Comparison of ENCODE assay signal across 14 cellular contexts in genomic region chr6:166497087-166497899, GRCh38.
DNase-seq lines count a peak whose midpoint lies in the region; ATAC-seq and TF ChIP-seq lines count a peak whose summit lies in the region.
"Had no signal": no experiment of that assay in that cellular context is flagged by ENCODE, and none has a peak within 500 bp of the region (broad histone marks: within the 10 kb centered on the region; RNA-seq: fewer than 3 reads in every experiment).

No MANE protein-coding gene starts in this region.

- H3K4me2 ChIP-seq in mesenchymal stem cell (ENCODE audit: low read length, poor library complexity, severe bottlenecking), result no peak overlapping the region
- H3K4me2 ChIP-seq: BLaER1 had no signal

- H3K4ac ChIP-seq in mesenchymal stem cell (ENCODE audit: low read depth in 1 of 2, low read length in 2 of 2), result no peak overlapping the region

- no peaks in the 10 kb centered on the region for H3K4me1 Mint-ChIP-seq in natural killer cell treated with Interleukin-12 subunit alpha and Interleukin-12 subunit beta and Interleukin-15 and Interleukin-18, amount 100 ng/mL, for 72 hours (ENCODE audit: low read depth in 2 of 2)

- no peaks in the 10 kb centered on the region for H3K27me3 Mint-ChIP-seq in natural killer cell treated with Interleukin-12 subunit alpha and Interleukin-12 subunit beta and Interleukin-15 and Interleukin-18, amount 100 ng/mL, for 72 hours

- TF ChIP-seq EP300 in sigmoid colon (IDR thresholded peaks at IDR 0.05), result no peak

- no peak overlapping the region for H2AFZ ChIP-seq in mesenchymal stem cell (ENCODE audit: low read depth, low read length)

- TF ChIP-seq CTCF in RWPE1 (conservative IDR thresholded peaks at IDR 0.05; ENCODE audit: low read depth) (no peak), sigmoid colon (IDR thresholded peaks at IDR 0.05) (no peak)

- H3K18ac ChIP-seq in mesenchymal stem cell (ENCODE audit: low read depth in 1 of 2, low read length in 2 of 2), result no peak overlapping the region

- no peak for TF ChIP-seq POLR2A in sigmoid colon (IDR thresholded peaks at IDR 0.05)

- H3K27ac Mint-ChIP-seq in natural killer cell treated with Interleukin-12 subunit alpha and Interleukin-12 subunit beta and Interleukin-15 and Interleukin-18, amount 100 ng/mL, for 72 hours, result no peak overlapping the region

- no peaks in the 10 kb centered on the region for H3K4me1 ChIP-seq in right cardiac atrium (ENCODE audit: control insufficient read depth, insufficient read depth, low read length)
- H3K4me1 ChIP-seq in mesenchymal stem cell (ENCODE audit: control insufficient read depth, insufficient read depth, low read depth, low read length), result no peaks in the 10 kb centered on the region
- H3K4me1 ChIP-seq in sigmoid colon, result no peaks in the 10 kb centered on the region

- POLR2A ChIA-PET in RWPE1 (lab: Yijun Ruan, JAX; ENCODE audit: low non-redundant PET), result no interaction called here

- CTCF ChIA-PET in RWPE1 (lab: Yijun Ruan, JAX), result no interaction called here

- H2AK5ac ChIP-seq in mesenchymal stem cell (ENCODE audit: low read length, severe bottlenecking), result no peak overlapping the region

- no peak overlapping the region for H3K14ac ChIP-seq in mesenchymal stem cell (ENCODE audit: low read length in 2 of 2)

- no peaks in the 10 kb centered on the region for H3K79me1 ChIP-seq in mesenchymal stem cell (replicated peaks; ENCODE audit: low read length, poor library complexity, severe bottlenecking)

- no peaks in the 10 kb centered on the region for H3K36me3 Mint-ChIP-seq in natural killer cell treated with Interleukin-12 subunit alpha and Interleukin-12 subunit beta and Interleukin-15 and Interleukin-18, amount 100 ng/mL, for 72 hours

- H3K9ac ChIP-seq in mesenchymal stem cell (ENCODE audit: low read length), result no peak overlapping the region
- H3K9ac ChIP-seq: BLaER1 had no signal

- H4K8ac ChIP-seq in mesenchymal stem cell (ENCODE audit: low read length), result no peak overlapping the region

- H3K27ac ChIP-seq in right cardiac atrium (ENCODE audit: low read length) (no peak overlapping the region), RWPE1 (peak overlapping the region; percentile 15), mesenchymal stem cell (ENCODE audit: low read length, poor library complexity, severe bottlenecking) (no peak overlapping the region), sigmoid colon (no peak overlapping the region), substantia nigra (ENCODE audit: low read depth, low read length, poor library complexity, severe bottlenecking) (no peak overlapping the region)
- H3K27ac ChIP-seq: 22Rv1, BLaER1 had no signal

- ATAC-seq in Right ventricle myocardium inferior, result no peak
- ATAC-seq in right cardiac atrium, result no peak
- ATAC-seq in natural killer cell treated with Interleukin-12 subunit alpha and Interleukin-12 subunit beta and Interleukin-15 and Interleukin-18, amount 100 ng/mL, for 72 hours, result no peak
- ATAC-seq: HCT116 had no signal

- H3K9me3 ChIP-seq in right cardiac atrium (ENCODE audit: control insufficient read depth, low read length) (no peaks in the 10 kb centered on the region), mesenchymal stem cell (ENCODE audit: control insufficient read depth, low read length) (no peaks in the 10 kb centered on the region), sigmoid colon (no peaks in the 10 kb centered on the region)

- 92% methylated on average over 32 of the region's 32 CpGs for WGBS in right cardiac atrium
- WGBS in mesenchymal stem cell, result 88% methylated on average over 32 of the region's 32 CpGs
- 94 to 95% methylated on average over 32 of the region's 32 CpGs for WGBS in sigmoid colon, 2 donors

- H3K36me3 ChIP-seq in mesenchymal stem cell (ENCODE audit: control insufficient read depth in 1 of 2, insufficient read depth in 2 of 2, low read depth in 1 of 2, low read length in 2 of 2) (peaks cover 9 to 18% of the 10 kb centered on the region in 2 experiments), sigmoid colon (peaks cover 0 to 65% (median 8%) of the 10 kb centered on the region in 4 donors)

- H3K4me3 Mint-ChIP-seq in natural killer cell treated with Interleukin-12 subunit alpha and Interleukin-12 subunit beta and Interleukin-15 and Interleukin-18, amount 100 ng/mL, for 72 hours, result no peak overlapping the region
- H3K4me3 Mint-ChIP-seq: CD8-positive, alpha-beta memory T cell had no signal

- no peaks in the 10 kb centered on the region for H3K27me3 ChIP-seq in right cardiac atrium (ENCODE audit: control insufficient read depth, insufficient read depth)
- no peaks in the 10 kb centered on the region for H3K27me3 ChIP-seq in mesenchymal stem cell (ENCODE audit: control insufficient read depth in 1 of 2, insufficient read depth in 1 of 2, low read length in 2 of 2)
- H3K27me3 ChIP-seq in sigmoid colon, result no peaks in the 10 kb centered on the region
- H3K27me3 ChIP-seq: BLaER1 had no signal

- no peak overlapping the region for H2BK120ac ChIP-seq in mesenchymal stem cell (ENCODE audit: low read depth, low read length)

- no peaks in the 10 kb centered on the region for H3K9me3 Mint-ChIP-seq in natural killer cell treated with Interleukin-12 subunit alpha and Interleukin-12 subunit beta and Interleukin-15 and Interleukin-18, amount 100 ng/mL, for 72 hours
- H3K9me3 Mint-ChIP-seq: CD8-positive, alpha-beta memory T cell had no signal

- H2BK15ac ChIP-seq in mesenchymal stem cell (ENCODE audit: low read depth, poor library complexity, severe bottlenecking), result no peak overlapping the region

- intact Hi-C loops in Right ventricle myocardium inferior (cut with DNase I) (no loop called here), right cardiac atrium (cut with DNase I) (no loop called here), sigmoid colon (cut with DNase I) (no loop called here)

- H4K91ac ChIP-seq in mesenchymal stem cell (ENCODE audit: low read length), result no peak overlapping the region

- DNase-seq in Right ventricle myocardium inferior (ENCODE audit: missing footprints) (peak; percentile 27), right cardiac atrium (no peak), RWPE1 (ENCODE audit: low spot score) (no peak), mesenchymal stem cell (peak; percentile 37), sigmoid colon (peak; percentile 60), substantia nigra (lab: John Stamatoyannopoulos, UW) (no peak), NCI-H2107 (lab: John Stamatoyannopoulos, UW) (no peak)
- DNase-seq in natural killer cell treated with Interleukin-12 subunit alpha and Interleukin-12 subunit beta and Interleukin-15 and Interleukin-18, amount 100 ng/mL, for 72 hours (ENCODE audit: low spot score), result no peak
- DNase-seq: AML-193; CD8-positive, alpha-beta memory T cell; GDM1 had no signal

- H3K23ac ChIP-seq in mesenchymal stem cell (ENCODE audit: low read length in 2 of 2), result no peak overlapping the region

- H3K4me3 ChIP-seq in right cardiac atrium (ENCODE audit: low read length) (no peak overlapping the region), mesenchymal stem cell (ENCODE audit: insufficient read depth in 1 of 2, low read depth in 1 of 2, low read length in 2 of 2) (no peak overlapping the region), sigmoid colon (no peak overlapping the region)
- H3K4me3 ChIP-seq: BLaER1 had no signal

- H2BK12ac ChIP-seq in mesenchymal stem cell (ENCODE audit: low read length in 2 of 2), result no peak overlapping the region

- no peak overlapping the region for H2BK5ac ChIP-seq in mesenchymal stem cell (ENCODE audit: low read depth, low read length, poor library complexity, severe bottlenecking)

Comparison
In these comparisons a context has a peak if more than half of its experiments do, and no peak if none do; other contexts are left out.
1. DNase-seq: peak in Right ventricle myocardium inferior (single experiment), mesenchymal stem cell (single experiment) and sigmoid colon (single experiment); none in right cardiac atrium (0 of 3), RWPE1 (single experiment), natural killer cell treated with Interleukin-12 subunit alpha and Interleukin-12 subunit beta and Interleukin-15 and Interleukin-18, amount 100 ng/mL, for 72 hours (single experiment), substantia nigra (0 of 49) and NCI-H2107 (single experiment).